In genomic region chr13:18921063-18921462, GRCh38 we compare ENCODE assay signal across 1 cellular context.
TF ChIP-seq lines count a peak whose summit lies in the region.

No MANE protein-coding gene starts in this region.

TF ChIP-seq in K562, 482 proteins besides CTCF, POLR2A, EP300 and RAD21 (continued from another document and continues in another):
- TF ChIP-seq MAX (CRISPR knock-in tag; IDR thresholded peaks at IDR 0.05) (no peak), GABPB1 (CRISPR knock-in tag; IDR thresholded peaks at IDR 0.05) (no peak), NFIC (IDR thresholded peaks at IDR 0.05) (peak; percentile 67), ZNF41 (CRISPR knock-in tag; conservative IDR thresholded peaks at IDR 0.05) (no peak), BHLHE40 (IDR thresholded peaks at IDR 0.05; ENCODE audit: low read length) (no peak), ATF7 (IDR thresholded peaks at IDR 0.05) (no peak), CREM (IDR thresholded peaks at IDR 0.05; ENCODE audit: low read depth) (no peak), MYC (IDR thresholded peaks at IDR 0.05; ENCODE audit: low read depth, low read length) (no peak), MYC (CRISPR knock-in tag; IDR thresholded peaks at IDR 0.05; ENCODE audit: borderline replicate concordance, low read depth) (no peak), VEZF1 (CRISPR knock-in tag; IDR thresholded peaks at IDR 0.05) (peak; percentile 29; the same call in 1 of the 2 replicates), ARID3B (CRISPR knock-in tag; IDR thresholded peaks at IDR 0.05; ENCODE audit: borderline replicate concordance) (no peak), RCOR1 (IDR thresholded peaks at IDR 0.05; ENCODE audit: borderline replicate concordance in 1 of 2, low read depth in 2 of 2, low read length in 2 of 2) (peak in 1 of 2 experiments; percentile 48; a peak in 2 of 4 replicates), CHD1 (IDR thresholded peaks at IDR 0.05; ENCODE audit: low read length) (no peak), MCM2 (IDR thresholded peaks at IDR 0.05; ENCODE audit: low read depth) (no peak), DMBX1 (CRISPR knock-in tag; IDR thresholded peaks at IDR 0.05; ENCODE audit: borderline replicate concordance) (no peak; the same call in 1 of the 2 replicates), ATF1 (CRISPR knock-in tag; IDR thresholded peaks at IDR 0.05) (no peak), ATF1 (tag; IDR thresholded peaks at IDR 0.05) (no peak), TEAD4 (IDR thresholded peaks at IDR 0.05; ENCODE audit: low read length) (peak; percentile 86), TEAD4 (CRISPR knock-in tag; IDR thresholded peaks at IDR 0.05; ENCODE audit: borderline replicate concordance) (no peak), GTF2E2 (tag; IDR thresholded peaks at IDR 0.05) (no peak), CCNT2 (IDR thresholded peaks at IDR 0.05; ENCODE audit: borderline replicate concordance, extremely low read depth, insufficient read length, low read depth, low read length) (peak; percentile 68), PYGO2 (tag; IDR thresholded peaks at IDR 0.05) (no peak), SNIP1 (IDR thresholded peaks at IDR 0.05; ENCODE audit: low read depth) (no peak), FOSL1 (tag; conservative IDR thresholded peaks at IDR 0.05) (no peak), BRCA1 (IDR thresholded peaks at IDR 0.05) (no peak), BRCA1 (CRISPR knock-in tag; IDR thresholded peaks at IDR 0.05) (no peak), ZNF282 (CRISPR knock-in tag; IDR thresholded peaks at IDR 0.05) (no peak), KDM2B (CRISPR knock-in tag; IDR thresholded peaks at IDR 0.05) (no peak), PRPF4 (IDR thresholded peaks at IDR 0.05; ENCODE audit: insufficient read depth, low read depth, low read length, poor library complexity, severe bottlenecking) (no peak), AFF4 (CRISPR knock-in tag; IDR thresholded peaks at IDR 0.05) (no peak), ETS2 (tag; IDR thresholded peaks at IDR 0.05; ENCODE audit: borderline replicate concordance, poor library complexity, severe bottlenecking) (no peak), TAL1 (IDR thresholded peaks at IDR 0.05) (peak; percentile 82), MAFF (IDR thresholded peaks at IDR 0.05; ENCODE audit: low read length) (no peak), SAP30 (IDR thresholded peaks at IDR 0.05; ENCODE audit: borderline replicate concordance, insufficient read depth, low read depth, low read length, poor library complexity, severe bottlenecking) (no peak), KLF6 (CRISPR knock-in tag; IDR thresholded peaks at IDR 0.05; ENCODE audit: borderline replicate concordance) (no peak), TRIM28 (IDR thresholded peaks at IDR 0.05) (no peak), SOX6 (IDR thresholded peaks at IDR 0.05) (peak; percentile 58), SMARCB1 (IDR thresholded peaks at IDR 0.05; ENCODE audit: insufficient read length, low read depth) (no peak), HNRNPK (IDR thresholded peaks at IDR 0.05; ENCODE audit: low read depth, low read length, poor library complexity, severe bottlenecking) (no peak), ZNF318 (IDR thresholded peaks at IDR 0.05; ENCODE audit: borderline replicate concordance in 1 of 2, low read depth in 1 of 2) (no peak), PML (IDR thresholded peaks at IDR 0.05; ENCODE audit: low read length) (peak; percentile 50; the same call in 1 of the 2 replicates), HDAC1 (IDR thresholded peaks at IDR 0.05) (0 out of 4 replicates have a peak, but pooled peaks of 1 of the 2 experiments have one; percentile 15), HMGN3 (IDR thresholded peaks at IDR 0.05; ENCODE audit: borderline replicate concordance, extremely low read depth, insufficient read length, low read depth, low read length) (no peak), SMARCA4 (IDR thresholded peaks at IDR 0.05) (peak; percentile 69; the same call in 1 of the 2 replicates), ZFP36 (IDR thresholded peaks at IDR 0.05; ENCODE audit: low read depth, low read length, partially characterized antibody) (no peak), OTX1 (CRISPR knock-in tag; IDR thresholded peaks at IDR 0.05) (no peak), ZNF316 (IDR thresholded peaks at IDR 0.05) (no peak)
- TF ChIP-seq, protein P1, sequence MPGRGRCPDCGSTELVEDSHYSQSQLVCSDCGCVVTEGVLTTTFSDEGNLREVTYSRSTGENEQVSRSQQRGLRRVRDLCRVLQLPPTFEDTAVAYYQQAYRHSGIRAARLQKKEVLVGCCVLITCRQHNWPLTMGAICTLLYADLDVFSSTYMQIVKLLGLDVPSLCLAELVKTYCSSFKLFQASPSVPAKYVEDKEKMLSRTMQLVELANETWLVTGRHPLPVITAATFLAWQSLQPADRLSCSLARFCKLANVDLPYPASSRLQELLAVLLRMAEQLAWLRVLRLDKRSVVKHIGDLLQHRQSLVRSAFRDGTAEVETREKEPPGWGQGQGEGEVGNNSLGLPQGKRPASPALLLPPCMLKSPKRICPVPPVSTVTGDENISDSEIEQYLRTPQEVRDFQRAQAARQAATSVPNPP (IDR thresholded peaks at IDR 0.05; ENCODE audit: borderline replicate concordance, insufficient read depth, insufficient read length): no peak
- TF ChIP-seq, protein P2, sequence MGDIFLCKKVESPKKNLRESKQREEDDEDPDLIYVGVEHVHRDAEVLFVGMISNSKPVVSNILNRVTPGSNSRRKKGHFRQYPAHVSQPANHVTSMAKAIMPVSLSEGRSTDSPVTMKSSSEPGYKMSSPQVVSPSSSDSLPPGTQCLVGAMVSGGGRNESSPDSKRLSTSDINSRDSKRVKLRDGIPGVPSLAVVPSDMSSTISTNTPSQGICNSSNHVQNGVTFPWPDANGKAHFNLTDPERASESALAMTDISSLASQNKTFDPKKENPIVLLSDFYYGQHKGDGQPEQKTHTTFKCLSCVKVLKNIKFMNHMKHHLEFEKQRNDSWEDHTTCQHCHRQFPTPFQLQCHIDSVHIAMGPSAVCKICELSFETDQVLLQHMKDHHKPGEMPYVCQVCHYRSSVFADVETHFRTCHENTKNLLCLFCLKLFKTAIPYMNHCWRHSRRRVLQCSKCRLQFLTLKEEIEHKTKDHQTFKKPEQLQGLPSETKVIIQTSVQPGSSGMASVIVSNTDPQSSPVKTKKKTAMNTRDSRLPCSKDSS (IDR thresholded peaks at IDR 0.05; ENCODE audit: low read depth, partially characterized antibody): no peak
